ENCODE assay signal across 8 cellular contexts in genomic region chr4:138199568-138200235, GRCh38. TPM values are rescaled to one million over a fixed set of nuclear protein-coding genes. Genes with fewer than 3 reads are reported as not detected.
A peak's percentile ranks its signal among the peaks of the same experiment; 100 is the strongest.
DNase-seq lines count a peak whose midpoint lies in the region; ATAC-seq and TF ChIP-seq lines count a peak whose summit lies in the region.

No MANE protein-coding gene starts in this region.

- ATAC-seq in GM18868 (IDR thresholded peaks at IDR 0.05; ENCODE audit: unreplicated experiment) = peak; percentile 83
- ATAC-seq in HG02885 (IDR thresholded peaks at IDR 0.05; ENCODE audit: poor library complexity, unreplicated experiment) = peak; percentile 75
- ATAC-seq in Panc1 = peak; percentile 62
- ATAC-seq in stimulated activated naive CD8-positive, alpha-beta T cell treated with anti-CD3 and anti-CD28 coated beads, Interleukin-15, Interleukin-2, amounts not matched to agents 100 U/mL and 50 U/mL, for 24 hours = no peak
- ATAC-seq in activated naive CD4-positive, alpha-beta T cell treated with anti-CD3 and anti-CD28 coated beads, Interleukin-2, amount 50 U/mL, for 72 hours = no peak

- H3K27ac Mint-ChIP-seq in activated naive CD4-positive, alpha-beta T cell treated with anti-CD3 and anti-CD28 coated beads, Interleukin-2, amount 50 U/mL, for 72 hours = no peak overlapping the region

- no peak overlapping the region for H3K27ac ChIP-seq in Panc1 (ENCODE audit: low read length)
- H3K27ac ChIP-seq in liver (ENCODE audit: low read depth in 1 of 2, low read length in 2 of 2) = no peak overlapping the region

- peak in 1 of 2 donors; percentile 3 for TF ChIP-seq RAD21 in liver (IDR thresholded peaks at IDR 0.05)

- POLR2A ChIA-PET in Panc1 (lab: Charles Lee) = no interaction called here
- POLR2A ChIA-PET in HEK293T (lab: Yijun Ruan, JAX) = no interaction called here

- BruUV-seq in Panc1 (replicated peaks; lab: Mats Ljungman, UMichigan) = no TSS peak

- DNase-seq in Panc1 (ENCODE audit: low read depth, low spot score) (peak; percentile 59), HEK293T (ENCODE audit: extremely low spot score) (no peak), KG1 (lab: John Stamatoyannopoulos, UW) (no peak)
- no peak for DNase-seq in stimulated activated naive CD8-positive, alpha-beta T cell treated with anti-CD3 and anti-CD28 coated beads, Interleukin-15, Interleukin-2, amounts not matched to agents 100 U/mL and 50 U/mL, for 24 hours
- DNase-seq in activated naive CD4-positive, alpha-beta T cell treated with anti-CD3 and anti-CD28 coated beads, Interleukin-2, amount 50 U/mL, for 72 hours (ENCODE audit: low spot score in 2 of 2) = no peak

- WGBS in liver = 40% methylated on average over 5 of the region's 5 CpGs

- H3K9me3 ChIP-seq in Panc1 (ENCODE audit: control insufficient read depth, insufficient read depth, low read depth, low read length) (no peaks in the 10 kb centered on the region), liver (ENCODE audit: control insufficient read depth in 4 of 4, low read length in 3 of 4) (no peaks in the 10 kb centered on the region)

- TF ChIP-seq CTCF in Panc1 (IDR thresholded peaks at IDR 0.05) (no peak), liver (IDR thresholded peaks at IDR 0.05; ENCODE audit: low read depth, low read length, missing input control) (no peak)

- H3K4me3 ChIP-seq in Panc1 (ENCODE audit: low read depth in 2 of 2, low read length in 2 of 2) (no peak overlapping the region), liver (ENCODE audit: low read depth in 1 of 3, low read length in 3 of 3) (no peak overlapping the region)

- no peaks in the 10 kb centered on the region for H3K4me1 ChIP-seq in Panc1 (ENCODE audit: control insufficient read depth, insufficient read depth, low read length)
- peaks cover 0 to 3% (median under 1%) of the 10 kb centered on the region in 4 donors for H3K4me1 ChIP-seq in liver (ENCODE audit: control insufficient read depth in 4 of 4, insufficient read depth in 4 of 4, low read length in 3 of 4)

- in situ Hi-C loops in Panc1 (cut with HindIII; ENCODE audit: low pct_unique_long_range_greater_than_20kb, low sequenced_read_pairs) = no loop called here

- no peak overlapping the region for H3K9ac ChIP-seq in liver (ENCODE audit: low read depth in 1 of 2, low read length in 2 of 2)

- intact Hi-C loops in Panc1 (cut with micrococcal nuclease; ENCODE audit: unreplicated experiment) = no loop called here

- CTCF ChIA-PET in Panc1 (lab: Charles Lee) (no interaction called here), HEK293T (lab: Yijun Ruan, JAX) (interaction anchor here (0.7 kb wide), 1 partner anchor 735 kb away, joined by 3 read pairs; no protein-coding TSS in a partner anchor)

- H3K27me3 ChIP-seq in Panc1 (ENCODE audit: control insufficient read depth, insufficient read depth, low read length) (no peaks in the 10 kb centered on the region), liver (ENCODE audit: control insufficient read depth in 4 of 4, insufficient read depth in 4 of 4, low read length in 3 of 4) (no peaks in the 10 kb centered on the region)

- H3K36me3 Mint-ChIP-seq in activated naive CD4-positive, alpha-beta T cell treated with anti-CD3 and anti-CD28 coated beads, Interleukin-2, amount 50 U/mL, for 72 hours = no peaks in the 10 kb centered on the region

- H3K9me3 Mint-ChIP-seq in activated naive CD4-positive, alpha-beta T cell treated with anti-CD3 and anti-CD28 coated beads, Interleukin-2, amount 50 U/mL, for 72 hours = peaks cover 0 to 3% of the 10 kb centered on the region in 2 donors

- no peaks in the 10 kb centered on the region; the same call in 1 of the 2 replicates for H3K36me3 ChIP-seq in Panc1 (ENCODE audit: control insufficient read depth, insufficient read depth, low read length)
- H3K36me3 ChIP-seq in liver (ENCODE audit: control insufficient read depth in 4 of 4, insufficient read depth in 3 of 4, low read depth in 1 of 4, low read length in 3 of 4) = no peaks in the 10 kb centered on the region

TF ChIP-seq in liver, 16 proteins besides CTCF, POLR2A, EP300 and RAD21 (continues in another document):
- TF ChIP-seq FOXA1 (IDR thresholded peaks at IDR 0.05) = no peak
- TF ChIP-seq GABPA (IDR thresholded peaks at IDR 0.05 in 1 of 2, conservative IDR thresholded peaks at IDR 0.05 in 1 of 2) = peak in 1 of 2 donors; percentile 19
- no peak for TF ChIP-seq ZBTB33 (IDR thresholded peaks at IDR 0.05)
- TF ChIP-seq NR2F2 (IDR thresholded peaks at IDR 0.05) = no peak
- TF ChIP-seq HNF4G (IDR thresholded peaks at IDR 0.05) = peak; percentile 74
- TF ChIP-seq JUND (IDR thresholded peaks at IDR 0.05) = peak in 1 of 2 donors; percentile 34
- TF ChIP-seq MAX (IDR thresholded peaks at IDR 0.05) = no peak
- no peak for TF ChIP-seq FOXA2 (IDR thresholded peaks at IDR 0.05)
- TF ChIP-seq RXRA (IDR thresholded peaks at IDR 0.05) = peak; percentile 12 to 25
- peak; percentile 50 for TF ChIP-seq ATF3 (IDR thresholded peaks at IDR 0.05)

TF ChIP-seq in HEK293T, 16 proteins besides CTCF, POLR2A, EP300 and RAD21:
- TF ChIP-seq NFRKB (IDR thresholded peaks at IDR 0.05) = no peak
- no peak for TF ChIP-seq L3MBTL2 (conservative IDR thresholded peaks at IDR 0.05)
- TF ChIP-seq PKNOX1 (IDR thresholded peaks at IDR 0.05) = no peak
- TF ChIP-seq FOXM1 (IDR thresholded peaks at IDR 0.05; ENCODE audit: borderline replicate concordance) = no peak

RNA-seq across cellular contexts. Expression of gene SLC7A11, which starts 42.4 kb away (rescaled TPM):
- total RNA-seq in Panc1 (2021; ENCODE audit: unreplicated experiment) = 6.4 TPM
- polyA plus RNA-seq in Panc1 (2012; ENCODE audit: insufficient read length) = 3.9 TPM
- 1 to 10 TPM in 1 of 2 donors, under 1 TPM in 1; 0.17 to 1.9 TPM for total RNA-seq in liver
- polyA plus RNA-seq in liver = under 1 TPM; 0.02 to 0.42 TPM
- 1 to 10 TPM; 2.0 to 5.2 TPM for total RNA-seq in activated naive CD4-positive, alpha-beta T cell treated with anti-CD3 and anti-CD28 coated beads, Interleukin-2, amount 50 U/mL, for 72 hours

Comparison
In these comparisons a context has a peak if more than half of its experiments do, and no peak if none do; other contexts are left out.
1. ATAC-seq: peak in GM18868 (single experiment), HG02885 (single experiment) and Panc1 (single experiment); none in stimulated activated naive CD8-positive, alpha-beta T cell treated with anti-CD3 and anti-CD28 coated beads, Interleukin-15, Interleukin-2, amounts not matched to agents 100 U/mL and 50 U/mL, for 24 hours (single experiment) and activated naive CD4-positive, alpha-beta T cell treated with anti-CD3 and anti-CD28 coated beads, Interleukin-2, amount 50 U/mL, for 72 hours (0 of 2).